In the genomic region with DNA sequence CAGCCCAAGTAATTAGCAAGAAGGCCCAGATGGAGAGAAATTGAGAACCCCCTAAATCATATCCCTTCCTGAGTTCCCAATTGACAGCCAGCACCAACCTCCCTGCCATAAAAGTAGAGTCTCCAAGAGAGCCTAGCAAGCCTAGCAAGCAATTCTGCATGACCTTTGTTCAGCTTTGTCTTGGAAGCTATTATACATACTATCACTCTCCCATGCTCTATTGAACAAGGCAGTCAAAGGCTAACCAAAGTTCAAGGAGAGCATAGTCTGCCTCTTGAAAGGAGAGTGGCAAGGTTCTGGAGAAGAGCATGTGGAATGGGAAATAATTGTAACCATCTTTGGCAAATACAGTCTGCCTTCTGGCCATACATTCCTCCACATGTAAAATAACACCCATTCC, we compare ENCODE assay signal across 19 cellular contexts. TPM values are rescaled to one million over a fixed set of nuclear protein-coding genes. Genes with fewer than 3 reads are reported as not detected.
DNase-seq lines count a peak whose midpoint lies in the region; ATAC-seq, FAIRE-seq and TF ChIP-seq lines count a peak whose summit lies in the region.
"Had no signal": no experiment of that assay in that cellular context is flagged by ENCODE, and none has a peak within 500 bp of the region (broad histone marks: within the 10 kb centered on the region; RNA-seq: fewer than 3 reads in every experiment).

No MANE protein-coding gene starts in this region.

- no peaks in the 10 kb centered on the region for H4K20me1 ChIP-seq in hepatocyte (ENCODE audit: insufficient read depth, poor library complexity, severe bottlenecking)
- H4K20me1 ChIP-seq: BLaER1 had no signal

- no peak overlapping the region for H3K27ac Mint-ChIP-seq in CD4-positive, alpha-beta T cell
- H3K27ac Mint-ChIP-seq: CD14-positive monocyte; CD8-positive, alpha-beta T cell had no signal

- H3K36me3 Mint-ChIP-seq in CD4-positive, alpha-beta T cell (ENCODE audit: low read depth): no peaks in the 10 kb centered on the region
- H3K36me3 Mint-ChIP-seq: CD14-positive monocyte had no signal

- H3K9me3 ChIP-seq in hepatocyte (ENCODE audit: low read depth): no peaks in the 10 kb centered on the region
- no peaks in the 10 kb centered on the region for H3K9me3 ChIP-seq in mucosa of descending colon
- H3K9me3 ChIP-seq in kidney (ENCODE audit: control insufficient read depth in 1 of 2, low read length in 2 of 2): no peaks in the 10 kb centered on the region
- no peaks in the 10 kb centered on the region for H3K9me3 ChIP-seq in CD4-positive, alpha-beta T cell (ENCODE audit: control insufficient read depth, low read length)
- H3K9me3 ChIP-seq: BLaER1, HAP-1 had no signal

- no peaks in the 10 kb centered on the region for H3K9me2 ChIP-seq in hepatocyte (replicated peaks; ENCODE audit: insufficient read depth)

- H3K27me3 ChIP-seq in hepatocyte: no peaks in the 10 kb centered on the region
- no peaks in the 10 kb centered on the region for H3K27me3 ChIP-seq in CD4-positive, alpha-beta T cell (ENCODE audit: control insufficient read depth, insufficient read depth, low read length)
- H3K27me3 ChIP-seq: BLaER1 had no signal

- intact Hi-C loops in mucosa of descending colon (cut with DNase I, micrococcal nuclease): no loop called here
- intact Hi-C loops in kidney (cut with DNase I): no loop called here
- intact Hi-C loops in CD4-positive, alpha-beta T cell (cut with DNase I, micrococcal nuclease): no loop called here

- H3K27ac ChIP-seq in hepatocyte: no peak overlapping the region
- peak overlapping the region in 1 of 2 donors; percentile 84 for H3K27ac ChIP-seq in kidney (ENCODE audit: low read depth in 2 of 2, low read length in 2 of 2)
- no peak overlapping the region for H3K27ac ChIP-seq in CD4-positive, alpha-beta T cell (ENCODE audit: low read depth, low read length)
- H3K27ac ChIP-seq: BLaER1 had no signal

- DNase-seq in HTR-8/SVneo (ENCODE audit: insufficient read length, low spot score): no peak
- DNase-seq in hepatocyte (ENCODE audit: low spot score): peak; percentile 14
- DNase-seq in mucosa of descending colon: peak in 1 of 3 donors; percentile 20
- no peak for DNase-seq in HEK293T (ENCODE audit: extremely low spot score)
- DNase-seq in kidney tubule cell (ENCODE audit: low spot score): no peak
- no peak for DNase-seq in kidney
- no peak for DNase-seq in CD4-positive, alpha-beta T cell
- DNase-seq: 8988T; Calu3; CD8-positive, alpha-beta T cell; DMS79 treated with DMSO at 0.1 percent for 48 hours; GF-D8 had no signal

- no peak overlapping the region for H3K4me3 Mint-ChIP-seq in CD4-positive, alpha-beta T cell
- H3K4me3 Mint-ChIP-seq: CD14-positive monocyte; CD8-positive, alpha-beta T cell had no signal

- peak overlapping the region in 1 of 2 donors; percentile 0 for H3K9ac ChIP-seq in kidney (ENCODE audit: low read length in 2 of 2)
- H3K9ac ChIP-seq: BLaER1 had no signal

- FAIRE-seq in HTR-8/SVneo (lab: Jason Lieb, UNC): peak; percentile 90
- no peak for FAIRE-seq in kidney (lab: Jason Lieb, UNC)
- FAIRE-seq: GM12878 had no signal

- H3K4me1 Mint-ChIP-seq in CD4-positive, alpha-beta T cell (ENCODE audit: low read depth): no peaks in the 10 kb centered on the region
- H3K4me1 Mint-ChIP-seq: CD14-positive monocyte had no signal

- no peaks in the 10 kb centered on the region for H3K27me3 Mint-ChIP-seq in CD4-positive, alpha-beta T cell

- POLR2A ChIA-PET in HEK293T (lab: Yijun Ruan, JAX): interaction anchor here (1.5 to 2.1 kb wide), 2 partner anchors 13 to 30 kb away, joined by 6 to 8 read pairs; a partner anchor contains a TSS
- POLR2A ChIA-PET in CD4-positive, alpha-beta T cell (lab: Charles Lee): interaction anchor here (0.9 to 2.6 kb wide), 2 partner anchors 13 to 29 kb away, joined by 3 to 8 read pairs; a partner anchor contains a TSS

- no peaks in the 10 kb centered on the region for H3K9me3 Mint-ChIP-seq in CD4-positive, alpha-beta T cell
- H3K9me3 Mint-ChIP-seq: CD8-positive, alpha-beta T cell had no signal

- H3K4me3 ChIP-seq in hepatocyte: no peak overlapping the region
- H3K4me3 ChIP-seq in mucosa of descending colon: no peak overlapping the region
- H3K4me3 ChIP-seq in kidney (ENCODE audit: low read length in 2 of 2): no peak overlapping the region
- H3K4me3 ChIP-seq: BLaER1, GM12878, HAP-1 had no signal

- CTCF ChIA-PET in HEK293T (lab: Yijun Ruan, JAX): interaction anchor here (1.6 kb wide), 1 partner anchor 10 kb away, joined by 4 read pairs; no protein-coding TSS in a partner anchor
- CTCF ChIA-PET in CD4-positive, alpha-beta T cell (lab: Charles Lee): no interaction called here

- H2AFZ ChIP-seq in hepatocyte: no peak overlapping the region

- H3K79me2 ChIP-seq in hepatocyte: no peaks in the 10 kb centered on the region

- H3K36me3 ChIP-seq in hepatocyte (replicated peaks; ENCODE audit: insufficient read depth, low read depth) (no peaks in the 10 kb centered on the region), mucosa of descending colon (ENCODE audit: low read depth) (no peaks in the 10 kb centered on the region), kidney (ENCODE audit: control insufficient read depth in 1 of 2, insufficient read depth in 2 of 2, low read length in 2 of 2) (no peaks in the 10 kb centered on the region)
- H3K36me3 ChIP-seq: BLaER1, HAP-1 had no signal

- H3K4me1 ChIP-seq in hepatocyte (ENCODE audit: insufficient read depth): no peaks in the 10 kb centered on the region
- peaks cover 10% of the 10 kb centered on the region for H3K4me1 ChIP-seq in mucosa of descending colon (ENCODE audit: low read depth)
- H3K4me1 ChIP-seq in kidney (ENCODE audit: control insufficient read depth in 1 of 2, insufficient read depth in 1 of 2, low read depth in 1 of 2, low read length in 2 of 2): peaks cover 0 to 6% of the 10 kb centered on the region in 2 donors
- H3K4me1 ChIP-seq: BLaER1, HAP-1 had no signal

- TF ChIP-seq CTCF in hepatocyte (IDR thresholded peaks at IDR 0.05; ENCODE audit: poor library complexity) (no peak), mucosa of descending colon (IDR thresholded peaks at IDR 0.05) (no peak), kidney (IDR thresholded peaks at IDR 0.05; ENCODE audit: borderline replicate concordance, extremely low read depth, insufficient read depth) (no peak)
- TF ChIP-seq CTCF in CD4-positive, alpha-beta T cell (IDR thresholded peaks at IDR 0.05): no peak

- peak; percentile 82 for ATAC-seq in mucosa of descending colon
- ATAC-seq in CD4-positive, alpha-beta T cell (ENCODE audit: poor library complexity): no peak
- ATAC-seq: CD8-positive, alpha-beta T cell; GM12878 had no signal

- no peak overlapping the region for H3K4me2 ChIP-seq in hepatocyte
- H3K4me2 ChIP-seq: BLaER1 had no signal

TF ChIP-seq in HEK293T, 16 proteins besides CTCF, POLR2A, EP300 and RAD21:
- TF ChIP-seq ZNF384 (IDR thresholded peaks at IDR 0.05) (no peak), FOXM1 (IDR thresholded peaks at IDR 0.05; ENCODE audit: borderline replicate concordance) (no peak), FOXK2 (IDR thresholded peaks at IDR 0.05) (no peak), SUZ12 (IDR thresholded peaks at IDR 0.05) (no peak), LEF1 (IDR thresholded peaks at IDR 0.05; ENCODE audit: borderline replicate concordance) (no peak), BHLHE40 (IDR thresholded peaks at IDR 0.05; ENCODE audit: borderline replicate concordance) (no peak), ARNT (IDR thresholded peaks at IDR 0.05) (no peak), TARDBP (IDR thresholded peaks at IDR 0.05) (no peak), CTBP1 (IDR thresholded peaks at IDR 0.05; ENCODE audit: borderline replicate concordance) (no peak)

RNA-seq across cellular contexts. Expression of a gene that starts 7.8 kb away (rescaled TPM):
- total RNA-seq in hepatocyte: 2.5 and 2.8 TPM in 2 replicates
- 2.1 and 2.4 TPM in 2 replicates for polyA plus RNA-seq in hepatocyte
- 1 to 10 TPM; 1.6 to 4.6 (median 3.1) TPM for total RNA-seq in mucosa of descending colon
- 3.1 TPM for total RNA-seq in kidney
- polyA plus RNA-seq in kidney (ENCODE audit: insufficient read depth, low read depth, low replicate concordance): 10.6 TPM
- total RNA-seq in CD4-positive, alpha-beta T cell: 1 to 10 TPM; 1.0 to 1.2 TPM

RNA-seq across cellular contexts. Expression of a gene that starts 12.8 kb away (rescaled TPM):
- total RNA-seq in hepatocyte: not detected in 2 replicates
- not detected in 2 replicates for polyA plus RNA-seq in hepatocyte
- not detected for total RNA-seq in mucosa of descending colon
- not detected for total RNA-seq in kidney
- 1.4 TPM for polyA plus RNA-seq in kidney (ENCODE audit: insufficient read depth, low read depth, low replicate concordance)
- total RNA-seq in CD4-positive, alpha-beta T cell: not detected
- total RNA-seq: A673; Calu3; CD8-positive, alpha-beta T cell; GM12878; H4 had no signal
- polyA plus RNA-seq: AG04450, CD14-positive monocyte, GM12878 had no signal

RNA-seq across cellular contexts. Expression of a gene that starts 30.5 kb away (rescaled TPM):
- total RNA-seq in hepatocyte (58.8 and 70.2 TPM in 2 replicates), mucosa of descending colon (10 to 100 TPM; 18.8 to 60.7 (median 50.0) TPM), kidney (29.4 TPM)
- polyA plus RNA-seq in hepatocyte (43.6 and 44.2 TPM in 2 replicates), kidney (ENCODE audit: insufficient read depth, low read depth, low replicate concordance) (128 TPM)
- total RNA-seq in CD4-positive, alpha-beta T cell: 10 to 100 TPM; 16.1 to 17.6 TPM

RNA-seq across cellular contexts. Expression of a gene that starts 40.7 kb away (rescaled TPM):
- total RNA-seq in hepatocyte (0.17 and 0.44 TPM in 2 replicates), mucosa of descending colon (1 to 10 TPM in 1 of 3 donors, under 1 TPM in 2; 0.58 to 1.7 (median 0.92) TPM), kidney (0.85 TPM)
- polyA plus RNA-seq in hepatocyte (0.69 and 1.1 TPM in 2 replicates), kidney (ENCODE audit: insufficient read depth, low read depth, low replicate concordance) (0.86 TPM)
- total RNA-seq in CD4-positive, alpha-beta T cell: not detected
- total RNA-seq: A673; Calu3; CD8-positive, alpha-beta T cell; GM12878; H4 had no signal
- polyA plus RNA-seq: AG04450, CD14-positive monocyte had no signal

RNA-seq across cellular contexts. Expression of a gene that starts 45.3 kb away (rescaled TPM):
- 5.4 and 6.9 TPM in 2 replicates for total RNA-seq in hepatocyte
- polyA plus RNA-seq in hepatocyte: 5.7 and 6.0 TPM in 2 replicates
- total RNA-seq in mucosa of descending colon: 10 to 100 TPM in 1 of 3 donors, 1 to 10 TPM in 2; 7.0 to 18.9 (median 7.6) TPM
- total RNA-seq in kidney: 32.3 TPM
- 9.3 TPM for polyA plus RNA-seq in kidney (ENCODE audit: insufficient read depth, low read depth, low replicate concordance)
- total RNA-seq in CD4-positive, alpha-beta T cell: 1 to 10 TPM; 2.9 to 3.7 TPM
